In the genomic region with DNA sequence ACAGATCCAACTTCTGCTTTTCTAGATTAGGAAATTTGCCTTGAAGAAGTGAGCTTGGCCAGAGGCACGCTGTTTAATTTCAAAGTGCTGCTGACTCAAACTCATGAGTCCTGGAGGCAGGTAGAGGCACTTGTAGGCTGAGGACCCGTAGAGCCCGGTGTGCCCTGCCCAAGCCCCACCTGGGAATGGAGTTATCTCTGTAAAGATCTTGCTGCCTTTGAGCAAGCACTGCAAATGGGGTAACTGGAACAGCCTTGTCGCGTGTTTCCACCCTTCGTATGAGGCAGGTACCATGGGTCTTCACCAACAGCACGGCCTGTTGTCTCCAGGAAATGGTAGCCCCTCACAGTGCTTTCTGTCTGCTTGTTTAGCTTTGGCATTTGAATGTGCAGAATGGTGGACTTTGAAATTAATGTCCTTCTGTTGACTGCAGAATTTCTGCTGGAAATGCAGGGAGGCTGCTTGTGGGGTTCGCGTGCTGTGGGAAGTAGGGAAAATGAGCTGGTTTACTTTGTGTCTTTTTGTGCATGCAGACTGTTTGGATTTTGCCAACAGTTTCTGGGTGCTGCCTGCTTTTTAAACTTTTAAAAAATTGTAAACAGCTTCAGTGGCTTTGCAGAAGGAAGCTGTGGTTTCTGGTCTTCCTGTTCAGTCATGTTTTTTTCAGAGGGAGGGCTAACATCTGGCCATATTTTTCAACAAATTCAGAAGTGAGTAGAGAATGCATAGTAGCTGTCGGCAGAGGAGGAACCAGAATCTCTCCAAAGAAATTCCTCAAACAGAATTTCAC, we compare ENCODE assay signal across 8 cellular contexts. TPM values are rescaled to one million over a fixed set of nuclear protein-coding genes. Genes with fewer than 3 reads are reported as not detected.
DNase-seq lines count a peak whose midpoint lies in the region; ATAC-seq and TF ChIP-seq lines count a peak whose summit lies in the region.

No MANE protein-coding gene starts in this region.

- intact Hi-C loops in esophagus muscularis mucosa (cut with DNase I): no loop called here

- WGBS in esophagus muscularis mucosa: 96% methylated on average over 10 of the region's 10 CpGs

- H3K4me3 Mint-ChIP-seq in T-helper 17 cell: peak overlapping the region; percentile 94

- POLR2A ChIA-PET in GM10248 (lab: Yijun Ruan, JAX): no interaction called here

- TF ChIP-seq EP300 in esophagus muscularis mucosa (IDR thresholded peaks at IDR 0.05): no peak

- peaks cover 3% of the 10 kb centered on the region for H3K36me3 Mint-ChIP-seq in T-helper 17 cell (ENCODE audit: low read depth)

- no peaks in the 10 kb centered on the region for H3K27me3 Mint-ChIP-seq in T-helper 17 cell

- peak overlapping the region; percentile 10 to 44 (median 22) for H3K4me3 ChIP-seq in esophagus muscularis mucosa

- peak; percentile 48 for ATAC-seq in HG02884 (IDR thresholded peaks at IDR 0.05; ENCODE audit: unreplicated experiment)
- ATAC-seq in T-helper 17 cell: peak; percentile 77
- ATAC-seq in GM18873 (IDR thresholded peaks at IDR 0.05; ENCODE audit: low FRiP score, unreplicated experiment): no peak
- ATAC-seq in HG03175 (IDR thresholded peaks at IDR 0.05; ENCODE audit: unreplicated experiment): no peak

- no peak for TF ChIP-seq POLR2A in esophagus muscularis mucosa (IDR thresholded peaks at IDR 0.05; ENCODE audit: low read depth)

- peak overlapping the region in 2 of 4 donors; percentile 8 to 41 for H3K27ac ChIP-seq in esophagus muscularis mucosa (replicated peaks in 1 of 4)

- peaks cover 0 to 5% (median 0%) of the 10 kb centered on the region in 4 donors for H3K4me1 ChIP-seq in esophagus muscularis mucosa

- H3K9me3 ChIP-seq in T-helper 17 cell (ENCODE audit: control insufficient read depth, low read length, poor library complexity, severe bottlenecking): no peaks in the 10 kb centered on the region
- no peaks in the 10 kb centered on the region for H3K9me3 ChIP-seq in esophagus muscularis mucosa

- no peak for TF ChIP-seq CTCF in GM10248 (IDR thresholded peaks at IDR 0.05; ENCODE audit: control extremely low read depth, extremely low read depth, low read depth, missing control alignments)
- no peak for TF ChIP-seq CTCF in esophagus muscularis mucosa (IDR thresholded peaks at IDR 0.05)

- H3K27ac Mint-ChIP-seq in T-helper 17 cell: peak overlapping the region; percentile 95

- peaks cover 43% of the 10 kb centered on the region for H3K4me1 Mint-ChIP-seq in T-helper 17 cell

- no peaks in the 10 kb centered on the region for H3K27me3 ChIP-seq in esophagus muscularis mucosa

- CTCF ChIA-PET in GM10248 (lab: Yijun Ruan, JAX): interaction anchor here (0.7 to 3.0 kb wide), 6 partner anchors 9 to 54 kb away, joined by 3 to 14 read pairs (median 6); no protein-coding TSS in a partner anchor

- H3K36me3 ChIP-seq in esophagus muscularis mucosa: peaks cover 0 to 23% (median 14%) of the 10 kb centered on the region in 4 donors

- DNase-seq in GM10248 (ENCODE audit: extremely low spot score) (peak; percentile 50), T-helper 17 cell (peak in 1 of 3 donors; percentile 26), esophagus muscularis mucosa (ENCODE audit: extremely low spot score) (no peak), iPS-NIHi11 (ENCODE audit: low spot score) (no peak)
- DNase-seq in stimulated activated CD8-positive, alpha-beta memory T cell treated with anti-CD3 and anti-CD28 coated beads, Interleukin-4, amount 100 ng/mL, for 48 hours: peak; percentile 45

RNA-seq across cellular contexts. Expression of gene CCM2, which starts 27.2 kb away (rescaled TPM):
- total RNA-seq in T-helper 17 cell (10 to 100 TPM; 77.4 to 83.0 TPM), esophagus muscularis mucosa (10 to 100 TPM; 40.3 to 61.7 (median 49.4) TPM)

RNA-seq across cellular contexts. Expression of gene MYO1G, which starts 48.4 kb away (rescaled TPM):
- total RNA-seq in T-helper 17 cell: 100 to 1,000 TPM; 245 to 291 TPM
- 1 to 10 TPM in 3 of 4 donors, under 1 TPM in 1; 0.78 to 6.8 (median 3.1) TPM for total RNA-seq in esophagus muscularis mucosa

Comparison
In these comparisons a context has a peak if more than half of its experiments do, and no peak if none do; other contexts are left out.
1. DNase-seq: peak in GM10248 (single experiment) and stimulated activated CD8-positive, alpha-beta memory T cell treated with anti-CD3 and anti-CD28 coated beads, Interleukin-4, amount 100 ng/mL, for 48 hours (single experiment); none in esophagus muscularis mucosa (single experiment) and iPS-NIHi11 (single experiment).
2. ATAC-seq: peak in HG02884 (single experiment) and T-helper 17 cell (single experiment); none in GM18873 (single experiment) and HG03175 (single experiment).
3. RNA of gene MYO1G, which starts 48.4 kb away (total RNA-seq): 245 to 291 TPM in T-helper 17 cell; 0.78 to 6.8 TPM in esophagus muscularis mucosa; every median in the first group is over 10 times any median in the second.